In genomic region chr22:46013460-46014416, GRCh38 we compare ENCODE assay signal across 8 cellular contexts. TPM values are rescaled to one million over a fixed set of nuclear protein-coding genes. Genes with fewer than 3 reads are reported as not detected.
DNase-seq lines count a peak whose midpoint lies in the region; ATAC-seq, FAIRE-seq and TF ChIP-seq lines count a peak whose summit lies in the region.

No MANE protein-coding gene starts in this region.

- no peaks in the 10 kb centered on the region for H3K36me3 ChIP-seq in astrocyte (ENCODE audit: insufficient read depth, low read length)
- H3K36me3 ChIP-seq in aorta (ENCODE audit: control insufficient read depth in 1 of 2, insufficient read depth in 2 of 2, low read length in 1 of 2): no peaks in the 10 kb centered on the region

- peaks cover 46% of the 10 kb centered on the region for H3K4me1 ChIP-seq in astrocyte (ENCODE audit: insufficient read depth, low read length)
- H3K4me1 ChIP-seq in aorta (ENCODE audit: control insufficient read depth in 1 of 2, insufficient read depth in 2 of 2, low read length in 2 of 2): no peaks in the 10 kb centered on the region

- intact Hi-C loops in aorta (cut with DNase I): loop anchor here in 1 of 2 donors (5.0 kb wide), 2 partner anchors 44 to 59 kb away; no protein-coding TSS in a partner anchor

- H3K4me3 Mint-ChIP-seq in astrocyte (ENCODE audit: unreplicated experiment): peak overlapping the region; percentile 87

- H3K27me3 Mint-ChIP-seq in astrocyte (ENCODE audit: low read depth, unreplicated experiment): no peaks in the 10 kb centered on the region

- peak overlapping the region; percentile 90 for H3K9ac ChIP-seq in astrocyte (ENCODE audit: low read length)

- H3K9me3 Mint-ChIP-seq in astrocyte (ENCODE audit: unreplicated experiment): peaks cover 7% of the 10 kb centered on the region

- H2AFZ ChIP-seq in astrocyte (ENCODE audit: low read depth, low read length): peak overlapping the region; percentile 70

- H3K9me3 ChIP-seq in astrocyte (ENCODE audit: insufficient read depth, low read depth, low read length): peaks cover 6% of the 10 kb centered on the region
- H3K9me3 ChIP-seq in aorta (ENCODE audit: control insufficient read depth, low read length): no peaks in the 10 kb centered on the region

- no peaks in the 10 kb centered on the region for H4K20me1 ChIP-seq in astrocyte (ENCODE audit: insufficient read depth, low read length)

- 1% methylated on average over 52 to 56 of the region's 56 CpGs for WGBS in aorta, 2 donors

- peaks cover 3% of the 10 kb centered on the region for H3K4me1 Mint-ChIP-seq in astrocyte (ENCODE audit: low read depth, unreplicated experiment)

- H3K4me3 ChIP-seq in astrocyte (ENCODE audit: insufficient read depth, low read depth, low read length): peak overlapping the region; percentile 54
- peak overlapping the region in 1 of 2 donors; percentile 46 for H3K4me3 ChIP-seq in aorta (ENCODE audit: low read length in 2 of 2)

- peaks cover 14% of the 10 kb centered on the region for H3K79me2 ChIP-seq in astrocyte (ENCODE audit: insufficient read depth, low read length)

- TF ChIP-seq CTCF in GM12872 (IDR thresholded peaks at IDR 0.05; ENCODE audit: insufficient read depth, low read depth, low read length) (peak; percentile 80), astrocyte (IDR thresholded peaks at IDR 0.05; ENCODE audit: insufficient read depth, low read depth, low read length) (peak; percentile 59)

- H3K27me3 ChIP-seq in astrocyte (ENCODE audit: insufficient read depth, low read length): no peaks in the 10 kb centered on the region
- no peaks in the 10 kb centered on the region for H3K27me3 ChIP-seq in aorta (ENCODE audit: control insufficient read depth in 1 of 2, insufficient read depth in 2 of 2, low read length in 1 of 2)

- peak overlapping the region; percentile 96 for H3K27ac Mint-ChIP-seq in astrocyte (ENCODE audit: unreplicated experiment)

- ATAC-seq in HG02623 (IDR thresholded peaks at IDR 0.05; ENCODE audit: unreplicated experiment) (peak; percentile 67), aorta (ENCODE audit: low FRiP score) (peak; percentile 96)

- H3K4me2 ChIP-seq in astrocyte (ENCODE audit: low read length): peak overlapping the region; percentile 91

- DNase-seq in NCI-H1417 treated with DMSO at 0.1 percent for 48 hours (lab: John Stamatoyannopoulos, UW) (peak; percentile 18), T-helper 22 cell (ENCODE audit: low read depth) (peak; percentile 64), astrocyte (ENCODE audit: low read depth) (peak; percentile 94), hepatic stellate cell (ENCODE audit: low spot score) (peak; percentile 96), renal cortical epithelial cell (ENCODE audit: low read depth) (peak; percentile 90), aorta (peak; percentile 98 to 99)

- no peaks in the 10 kb centered on the region for H3K36me3 Mint-ChIP-seq in astrocyte (ENCODE audit: low read depth, unreplicated experiment)

- H3K27ac ChIP-seq in astrocyte (ENCODE audit: low read depth, low read length) (peak overlapping the region; percentile 98), aorta (ENCODE audit: low read depth in 1 of 2, low read length in 2 of 2) (peak overlapping the region; percentile 90 to 97)

- FAIRE-seq in astrocyte (lab: Jason Lieb, UNC): peak; percentile 49

RNA-seq across cellular contexts. Expression of gene WNT7B, which starts 36.8 kb away (rescaled TPM):
- 1.6 and 1.7 TPM in 2 replicates for total RNA-seq in astrocyte
- 14.5 and 16.7 TPM in 2 replicates for total RNA-seq in renal cortical epithelial cell
- not detected for total RNA-seq in aorta
- polyA plus RNA-seq in aorta: not detected

Comparison
In these comparisons a context has a peak if more than half of its experiments do, and no peak if none do; other contexts are left out.
1. DNase-seq: peak in every context shown above with its lines; median percentile 98 in aorta; 96 in hepatic stellate cell; 94 in astrocyte; 90 in renal cortical epithelial cell; 64 in T-helper 22 cell; 18 in NCI-H1417 treated with DMSO at 0.1 percent for 48 hours.